8 cellular contexts compared by ENCODE assay signal in the genomic region with DNA sequence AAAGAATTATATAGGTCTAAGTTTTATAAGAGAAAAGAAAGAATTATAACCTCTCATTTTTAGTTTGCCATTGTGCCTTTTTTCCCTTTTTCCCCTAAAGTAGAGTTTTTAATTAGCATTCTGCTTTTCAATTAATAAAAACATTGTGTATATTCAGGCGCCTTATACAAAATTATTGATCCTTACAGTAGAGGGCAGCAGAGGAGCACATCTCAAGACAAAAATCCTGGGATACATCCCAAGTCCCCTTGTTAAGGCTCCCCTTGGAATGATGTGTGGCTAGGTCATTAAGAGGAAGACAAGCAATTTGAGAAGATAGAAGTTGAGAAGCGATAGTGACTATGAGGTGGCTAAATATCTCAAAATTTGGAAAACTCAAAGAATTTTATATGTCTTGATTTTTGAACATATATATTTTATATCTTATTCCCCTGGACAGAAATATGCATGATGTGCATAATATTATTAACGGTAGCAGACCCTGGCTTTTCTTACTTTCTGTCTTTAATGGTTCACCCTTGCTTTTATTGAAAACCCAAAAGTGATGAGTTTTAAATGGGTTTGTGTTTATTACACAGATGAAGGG. TPM values are rescaled to one million over a fixed set of nuclear protein-coding genes. Genes with fewer than 3 reads are reported as not detected.
DNase-seq lines count a peak whose midpoint lies in the region; FAIRE-seq and TF ChIP-seq lines count a peak whose summit lies in the region.

No MANE protein-coding gene starts in this region.

- peaks cover 3% of the 10 kb centered on the region for H3K9me3 Mint-ChIP-seq in chondrocyte (ENCODE audit: low read depth)
- H3K9me3 Mint-ChIP-seq in progenitor cell of endocrine pancreas (ENCODE audit: low read depth): no peaks in the 10 kb centered on the region

- H3K27me3 Mint-ChIP-seq in chondrocyte (ENCODE audit: low read depth): peaks cover 19% of the 10 kb centered on the region
- H3K27me3 Mint-ChIP-seq in progenitor cell of endocrine pancreas: no peaks in the 10 kb centered on the region

- H3K4me1 Mint-ChIP-seq in chondrocyte (ENCODE audit: low read depth) (no peaks in the 10 kb centered on the region), progenitor cell of endocrine pancreas (ENCODE audit: low read depth) (peaks cover 2% of the 10 kb centered on the region)

- peak; percentile 85 for TF ChIP-seq CTCF in chondrocyte (IDR thresholded peaks at IDR 0.05)
- TF ChIP-seq CTCF in progenitor cell of endocrine pancreas (IDR thresholded peaks at IDR 0.05; ENCODE audit: unreplicated experiment): peak; percentile 62

- DNase-seq in NCI-H2196 (lab: John Stamatoyannopoulos, UW; ENCODE audit: unreplicated experiment): peak; percentile 7
- DNase-seq in NCI-H2196 treated with DMSO at 0.1 percent for 48 hours (lab: John Stamatoyannopoulos, UW; ENCODE audit: unreplicated experiment): no peak
- DNase-seq in NCI-H2081 treated with DMSO at 0.1 percent for 48 hours (lab: John Stamatoyannopoulos, UW): peak; percentile 4
- DNase-seq in chondrocyte (ENCODE audit: low spot score): no peak
- no peak for DNase-seq in progenitor cell of endocrine pancreas (ENCODE audit: low spot score, unreplicated experiment)
- DNase-seq in NCI-H226: no peak
- DNase-seq in HTR-8/SVneo (ENCODE audit: insufficient read length, low spot score): no peak
- no peak for DNase-seq in amygdala (lab: John Stamatoyannopoulos, UW)

- H3K4me3 Mint-ChIP-seq in chondrocyte (ENCODE audit: unreplicated experiment) (no peak overlapping the region), progenitor cell of endocrine pancreas (ENCODE audit: low read depth) (no peak overlapping the region)

- FAIRE-seq in HTR-8/SVneo (lab: Jason Lieb, UNC): no peak

- no peak overlapping the region for H3K27ac Mint-ChIP-seq in chondrocyte (ENCODE audit: unreplicated experiment)
- H3K27ac Mint-ChIP-seq in progenitor cell of endocrine pancreas: no peak overlapping the region

- no peaks in the 10 kb centered on the region for H3K36me3 Mint-ChIP-seq in chondrocyte (ENCODE audit: low read depth)
- no peaks in the 10 kb centered on the region for H3K36me3 Mint-ChIP-seq in progenitor cell of endocrine pancreas (ENCODE audit: insufficient read depth)

RNA-seq across cellular contexts. Expression of gene TPK1, which starts 19.1 kb away (rescaled TPM):
- total RNA-seq in chondrocyte (2.3 to 4.4 TPM (median 3.5 TPM) in 3 replicates), progenitor cell of endocrine pancreas (2.2 and 2.5 TPM in 2 replicates)

Comparison
In these comparisons a context has a peak if more than half of its experiments do, and no peak if none do; other contexts are left out.
1. DNase-seq: peak in NCI-H2196 (single experiment) and NCI-H2081 treated with DMSO at 0.1 percent for 48 hours (single experiment); none in NCI-H2196 treated with DMSO at 0.1 percent for 48 hours (single experiment), chondrocyte (single experiment), progenitor cell of endocrine pancreas (single experiment), NCI-H226 (single experiment), HTR-8/SVneo (single experiment) and amygdala (0 of 56).